Comparison of ENCODE assay signal across 1 cellular context in the genomic region with DNA sequence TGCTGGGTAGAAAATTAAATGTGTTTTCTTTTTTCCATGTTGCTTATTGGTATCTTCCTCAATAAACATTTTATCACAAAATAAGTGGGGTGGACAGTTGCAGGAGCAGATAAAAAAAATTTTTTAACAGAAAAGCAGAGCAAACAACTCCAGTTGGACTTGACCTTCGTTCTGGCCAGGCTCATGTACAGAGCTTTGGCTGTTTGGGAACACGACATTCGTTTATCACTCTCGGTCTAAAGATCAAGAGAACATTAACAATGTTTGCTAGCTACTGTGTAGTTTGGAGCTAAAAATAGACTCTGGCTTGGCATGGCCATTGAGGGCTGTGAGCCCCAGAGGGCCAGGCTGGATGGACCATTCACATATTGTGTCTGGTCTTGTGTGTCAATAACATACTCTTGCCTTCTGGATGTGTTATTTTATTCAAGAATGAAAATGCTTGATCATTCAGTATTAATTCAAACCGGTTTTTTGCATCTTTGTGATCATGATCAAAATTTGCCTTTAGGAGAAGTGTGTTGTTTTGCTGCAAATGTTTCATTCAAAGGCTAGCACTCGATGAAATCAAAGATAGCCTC.
TF ChIP-seq lines count a peak whose summit lies in the region.

No MANE protein-coding gene starts in this region.

TF ChIP-seq in HepG2, 621 proteins besides CTCF, POLR2A, EP300 and RAD21 (continued from another document and continues in another):
- TF ChIP-seq, protein P1, sequence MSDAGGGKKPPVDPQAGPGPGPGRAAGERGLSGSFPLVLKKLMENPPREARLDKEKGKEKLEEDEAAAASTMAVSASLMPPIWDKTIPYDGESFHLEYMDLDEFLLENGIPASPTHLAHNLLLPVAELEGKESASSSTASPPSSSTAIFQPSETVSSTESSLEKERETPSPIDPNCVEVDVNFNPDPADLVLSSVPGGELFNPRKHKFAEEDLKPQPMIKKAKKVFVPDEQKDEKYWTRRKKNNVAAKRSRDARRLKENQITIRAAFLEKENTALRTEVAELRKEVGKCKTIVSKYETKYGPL (CRISPR knock-in tag; IDR thresholded peaks at IDR 0.05), result 0 out of 2 replicates have a peak, but pooled peaks have one; percentile 25
- TF ChIP-seq ASH2L (IDR thresholded peaks at IDR 0.05; ENCODE audit: insufficient read length, low read depth, low read length) (peak; percentile 90), ZNF569 (CRISPR knock-in tag; IDR thresholded peaks at IDR 0.05; ENCODE audit: borderline replicate concordance) (no peak), ELF1 (CRISPR knock-in tag; IDR thresholded peaks at IDR 0.05) (no peak; the same call in 1 of the 2 replicates), WIZ (CRISPR knock-in tag; IDR thresholded peaks at IDR 0.05) (no peak), MAF1 (CRISPR knock-in tag; IDR thresholded peaks at IDR 0.05; ENCODE audit: borderline replicate concordance) (no peak), CEBPG (CRISPR knock-in tag; IDR thresholded peaks at IDR 0.05) (peak; percentile 71), MEF2D (CRISPR knock-in tag; IDR thresholded peaks at IDR 0.05) (peak; percentile 100), EEA1 (CRISPR knock-in tag; IDR thresholded peaks at IDR 0.05; ENCODE audit: borderline replicate concordance) (no peak), CCAR2 (optimal IDR thresholded peaks at IDR 0.05; ENCODE audit: low read depth, low read length) (peak; percentile 65), HCFC1 (IDR thresholded peaks at IDR 0.05; ENCODE audit: low read depth, low read length) (no peak), BRD4 (CRISPR knock-in tag; IDR thresholded peaks at IDR 0.05) (no peak), ZFP36L2 (CRISPR knock-in tag; IDR thresholded peaks at IDR 0.05) (no peak), RBFOX2 (IDR thresholded peaks at IDR 0.05; ENCODE audit: low read depth, low read length) (no peak), ZNF326 (CRISPR knock-in tag; IDR thresholded peaks at IDR 0.05; ENCODE audit: borderline replicate concordance) (no peak), REPIN1 (CRISPR knock-in tag; IDR thresholded peaks at IDR 0.05; ENCODE audit: borderline replicate concordance, low read depth) (peak; percentile 83; the same call in 1 of the 2 replicates), MEIS2 (CRISPR knock-in tag; IDR thresholded peaks at IDR 0.05) (peak; percentile 79), ZNF564 (CRISPR knock-in tag; IDR thresholded peaks at IDR 0.05) (peak; percentile 64; the same call in 1 of the 2 replicates), CENPT (CRISPR knock-in tag; IDR thresholded peaks at IDR 0.05; ENCODE audit: low read depth) (no peak), SMYD3 (CRISPR knock-in tag; IDR thresholded peaks at IDR 0.05) (no peak), ZNF629 (CRISPR knock-in tag; conservative IDR thresholded peaks at IDR 0.05) (peak; percentile 34; the same call in 1 of the 2 replicates), POGZ (CRISPR knock-in tag; IDR thresholded peaks at IDR 0.05) (peak; percentile 83), SP1 (IDR thresholded peaks at IDR 0.05) (no peak), SP1 (CRISPR knock-in tag; IDR thresholded peaks at IDR 0.05) (0 out of 2 replicates have a peak, but pooled peaks have one; percentile 31), ZNF430 (CRISPR knock-in tag; IDR thresholded peaks at IDR 0.05) (peak; percentile 94)
- TF ChIP-seq, protein P2, sequence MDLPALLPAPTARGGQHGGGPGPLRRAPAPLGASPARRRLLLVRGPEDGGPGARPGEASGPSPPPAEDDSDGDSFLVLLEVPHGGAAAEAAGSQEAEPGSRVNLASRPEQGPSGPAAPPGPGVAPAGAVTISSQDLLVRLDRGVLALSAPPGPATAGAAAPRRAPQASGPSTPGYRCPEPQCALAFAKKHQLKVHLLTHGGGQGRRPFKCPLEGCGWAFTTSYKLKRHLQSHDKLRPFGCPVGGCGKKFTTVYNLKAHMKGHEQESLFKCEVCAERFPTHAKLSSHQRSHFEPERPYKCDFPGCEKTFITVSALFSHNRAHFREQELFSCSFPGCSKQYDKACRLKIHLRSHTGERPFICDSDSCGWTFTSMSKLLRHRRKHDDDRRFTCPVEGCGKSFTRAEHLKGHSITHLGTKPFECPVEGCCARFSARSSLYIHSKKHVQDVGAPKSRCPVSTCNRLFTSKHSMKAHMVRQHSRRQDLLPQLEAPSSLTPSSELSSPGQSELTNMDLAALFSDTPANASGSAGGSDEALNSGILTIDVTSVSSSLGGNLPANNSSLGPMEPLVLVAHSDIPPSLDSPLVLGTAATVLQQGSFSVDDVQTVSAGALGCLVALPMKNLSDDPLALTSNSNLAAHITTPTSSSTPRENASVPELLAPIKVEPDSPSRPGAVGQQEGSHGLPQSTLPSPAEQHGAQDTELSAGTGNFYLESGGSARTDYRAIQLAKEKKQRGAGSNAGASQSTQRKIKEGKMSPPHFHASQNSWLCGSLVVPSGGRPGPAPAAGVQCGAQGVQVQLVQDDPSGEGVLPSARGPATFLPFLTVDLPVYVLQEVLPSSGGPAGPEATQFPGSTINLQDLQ (CRISPR knock-in tag; IDR thresholded peaks at IDR 0.05), result no peak
- TF ChIP-seq, protein P3, sequence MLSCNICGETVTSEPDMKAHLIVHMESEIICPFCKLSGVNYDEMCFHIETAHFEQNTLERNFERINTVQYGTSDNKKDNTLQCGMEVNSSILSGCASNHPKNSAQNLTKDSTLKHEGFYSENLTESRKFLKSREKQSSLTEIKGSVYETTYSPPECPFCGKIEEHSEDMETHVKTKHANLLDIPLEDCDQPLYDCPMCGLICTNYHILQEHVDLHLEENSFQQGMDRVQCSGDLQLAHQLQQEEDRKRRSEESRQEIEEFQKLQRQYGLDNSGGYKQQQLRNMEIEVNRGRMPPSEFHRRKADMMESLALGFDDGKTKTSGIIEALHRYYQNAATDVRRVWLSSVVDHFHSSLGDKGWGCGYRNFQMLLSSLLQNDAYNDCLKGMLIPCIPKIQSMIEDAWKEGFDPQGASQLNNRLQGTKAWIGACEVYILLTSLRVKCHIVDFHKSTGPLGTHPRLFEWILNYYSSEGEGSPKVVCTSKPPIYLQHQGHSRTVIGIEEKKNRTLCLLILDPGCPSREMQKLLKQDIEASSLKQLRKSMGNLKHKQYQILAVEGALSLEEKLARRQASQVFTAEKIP (CRISPR knock-in tag; IDR thresholded peaks at IDR 0.05; ENCODE audit: borderline replicate concordance), result no peak
- TF ChIP-seq, protein P4, sequence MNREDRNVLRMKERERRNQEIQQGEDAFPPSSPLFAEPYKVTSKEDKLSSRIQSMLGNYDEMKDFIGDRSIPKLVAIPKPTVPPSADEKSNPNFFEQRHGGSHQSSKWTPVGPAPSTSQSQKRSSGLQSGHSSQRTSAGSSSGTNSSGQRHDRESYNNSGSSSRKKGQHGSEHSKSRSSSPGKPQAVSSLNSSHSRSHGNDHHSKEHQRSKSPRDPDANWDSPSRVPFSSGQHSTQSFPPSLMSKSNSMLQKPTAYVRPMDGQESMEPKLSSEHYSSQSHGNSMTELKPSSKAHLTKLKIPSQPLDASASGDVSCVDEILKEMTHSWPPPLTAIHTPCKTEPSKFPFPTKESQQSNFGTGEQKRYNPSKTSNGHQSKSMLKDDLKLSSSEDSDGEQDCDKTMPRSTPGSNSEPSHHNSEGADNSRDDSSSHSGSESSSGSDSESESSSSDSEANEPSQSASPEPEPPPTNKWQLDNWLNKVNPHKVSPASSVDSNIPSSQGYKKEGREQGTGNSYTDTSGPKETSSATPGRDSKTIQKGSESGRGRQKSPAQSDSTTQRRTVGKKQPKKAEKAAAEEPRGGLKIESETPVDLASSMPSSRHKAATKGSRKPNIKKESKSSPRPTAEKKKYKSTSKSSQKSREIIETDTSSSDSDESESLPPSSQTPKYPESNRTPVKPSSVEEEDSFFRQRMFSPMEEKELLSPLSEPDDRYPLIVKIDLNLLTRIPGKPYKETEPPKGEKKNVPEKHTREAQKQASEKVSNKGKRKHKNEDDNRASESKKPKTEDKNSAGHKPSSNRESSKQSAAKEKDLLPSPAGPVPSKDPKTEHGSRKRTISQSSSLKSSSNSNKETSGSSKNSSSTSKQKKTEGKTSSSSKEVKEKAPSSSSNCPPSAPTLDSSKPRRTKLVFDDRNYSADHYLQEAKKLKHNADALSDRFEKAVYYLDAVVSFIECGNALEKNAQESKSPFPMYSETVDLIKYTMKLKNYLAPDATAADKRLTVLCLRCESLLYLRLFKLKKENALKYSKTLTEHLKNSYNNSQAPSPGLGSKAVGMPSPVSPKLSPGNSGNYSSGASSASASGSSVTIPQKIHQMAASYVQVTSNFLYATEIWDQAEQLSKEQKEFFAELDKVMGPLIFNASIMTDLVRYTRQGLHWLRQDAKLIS (CRISPR knock-in tag; IDR thresholded peaks at IDR 0.05), result no peak; the same call in 1 of the 2 replicates
- TF ChIP-seq, protein P5, sequence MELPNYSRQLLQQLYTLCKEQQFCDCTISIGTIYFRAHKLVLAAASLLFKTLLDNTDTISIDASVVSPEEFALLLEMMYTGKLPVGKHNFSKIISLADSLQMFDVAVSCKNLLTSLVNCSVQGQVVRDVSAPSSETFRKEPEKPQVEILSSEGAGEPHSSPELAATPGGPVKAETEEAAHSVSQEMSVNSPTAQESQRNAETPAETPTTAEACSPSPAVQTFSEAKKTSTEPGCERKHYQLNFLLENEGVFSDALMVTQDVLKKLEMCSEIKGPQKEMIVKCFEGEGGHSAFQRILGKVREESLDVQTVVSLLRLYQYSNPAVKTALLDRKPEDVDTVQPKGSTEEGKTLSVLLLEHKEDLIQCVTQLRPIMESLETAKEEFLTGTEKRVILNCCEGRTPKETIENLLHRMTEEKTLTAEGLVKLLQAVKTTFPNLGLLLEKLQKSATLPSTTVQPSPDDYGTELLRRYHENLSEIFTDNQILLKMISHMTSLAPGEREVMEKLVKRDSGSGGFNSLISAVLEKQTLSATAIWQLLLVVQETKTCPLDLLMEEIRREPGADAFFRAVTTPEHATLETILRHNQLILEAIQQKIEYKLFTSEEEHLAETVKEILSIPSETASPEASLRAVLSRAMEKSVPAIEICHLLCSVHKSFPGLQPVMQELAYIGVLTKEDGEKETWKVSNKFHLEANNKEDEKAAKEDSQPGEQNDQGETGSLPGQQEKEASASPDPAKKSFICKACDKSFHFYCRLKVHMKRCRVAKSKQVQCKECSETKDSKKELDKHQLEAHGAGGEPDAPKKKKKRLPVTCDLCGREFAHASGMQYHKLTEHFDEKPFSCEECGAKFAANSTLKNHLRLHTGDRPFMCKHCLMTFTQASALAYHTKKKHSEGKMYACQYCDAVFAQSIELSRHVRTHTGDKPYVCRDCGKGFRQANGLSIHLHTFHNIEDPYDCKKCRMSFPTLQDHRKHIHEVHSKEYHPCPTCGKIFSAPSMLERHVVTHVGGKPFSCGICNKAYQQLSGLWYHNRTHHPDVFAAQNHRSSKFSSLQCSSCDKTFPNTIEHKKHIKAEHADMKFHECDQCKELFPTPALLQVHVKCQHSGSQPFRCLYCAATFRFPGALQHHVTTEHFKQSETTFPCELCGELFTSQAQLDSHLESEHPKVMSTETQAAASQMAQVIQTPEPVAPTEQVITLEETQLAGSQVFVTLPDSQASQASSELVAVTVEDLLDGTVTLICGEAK (IDR thresholded peaks at IDR 0.05), result no peak
- TF ChIP-seq, protein P5 (CRISPR knock-in tag; IDR thresholded peaks at IDR 0.05), result no peak; the same call in 1 of the 2 replicates
- TF ChIP-seq, protein P6, sequence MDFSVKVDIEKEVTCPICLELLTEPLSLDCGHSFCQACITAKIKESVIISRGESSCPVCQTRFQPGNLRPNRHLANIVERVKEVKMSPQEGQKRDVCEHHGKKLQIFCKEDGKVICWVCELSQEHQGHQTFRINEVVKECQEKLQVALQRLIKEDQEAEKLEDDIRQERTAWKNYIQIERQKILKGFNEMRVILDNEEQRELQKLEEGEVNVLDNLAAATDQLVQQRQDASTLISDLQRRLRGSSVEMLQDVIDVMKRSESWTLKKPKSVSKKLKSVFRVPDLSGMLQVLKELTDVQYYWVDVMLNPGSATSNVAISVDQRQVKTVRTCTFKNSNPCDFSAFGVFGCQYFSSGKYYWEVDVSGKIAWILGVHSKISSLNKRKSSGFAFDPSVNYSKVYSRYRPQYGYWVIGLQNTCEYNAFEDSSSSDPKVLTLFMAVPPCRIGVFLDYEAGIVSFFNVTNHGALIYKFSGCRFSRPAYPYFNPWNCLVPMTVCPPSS (IDR thresholded peaks at IDR 0.05), result no peak
- TF ChIP-seq, protein P7, sequence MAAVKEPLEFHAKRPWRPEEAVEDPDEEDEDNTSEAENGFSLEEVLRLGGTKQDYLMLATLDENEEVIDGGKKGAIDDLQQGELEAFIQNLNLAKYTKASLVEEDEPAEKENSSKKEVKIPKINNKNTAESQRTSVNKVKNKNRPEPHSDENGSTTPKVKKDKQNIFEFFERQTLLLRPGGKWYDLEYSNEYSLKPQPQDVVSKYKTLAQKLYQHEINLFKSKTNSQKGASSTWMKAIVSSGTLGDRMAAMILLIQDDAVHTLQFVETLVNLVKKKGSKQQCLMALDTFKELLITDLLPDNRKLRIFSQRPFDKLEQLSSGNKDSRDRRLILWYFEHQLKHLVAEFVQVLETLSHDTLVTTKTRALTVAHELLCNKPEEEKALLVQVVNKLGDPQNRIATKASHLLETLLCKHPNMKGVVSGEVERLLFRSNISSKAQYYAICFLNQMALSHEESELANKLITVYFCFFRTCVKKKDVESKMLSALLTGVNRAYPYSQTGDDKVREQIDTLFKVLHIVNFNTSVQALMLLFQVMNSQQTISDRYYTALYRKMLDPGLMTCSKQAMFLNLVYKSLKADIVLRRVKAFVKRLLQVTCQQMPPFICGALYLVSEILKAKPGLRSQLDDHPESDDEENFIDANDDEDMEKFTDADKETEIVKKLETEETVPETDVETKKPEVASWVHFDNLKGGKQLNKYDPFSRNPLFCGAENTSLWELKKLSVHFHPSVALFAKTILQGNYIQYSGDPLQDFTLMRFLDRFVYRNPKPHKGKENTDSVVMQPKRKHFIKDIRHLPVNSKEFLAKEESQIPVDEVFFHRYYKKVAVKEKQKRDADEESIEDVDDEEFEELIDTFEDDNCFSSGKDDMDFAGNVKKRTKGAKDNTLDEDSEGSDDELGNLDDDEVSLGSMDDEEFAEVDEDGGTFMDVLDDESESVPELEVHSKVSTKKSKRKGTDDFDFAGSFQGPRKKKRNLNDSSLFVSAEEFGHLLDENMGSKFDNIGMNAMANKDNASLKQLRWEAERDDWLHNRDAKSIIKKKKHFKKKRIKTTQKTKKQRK (IDR thresholded peaks at IDR 0.05; ENCODE audit: low read length), result no peak
